ENCODE assay signal across 33 cellular contexts in genomic region chr11:24344222-24344621, GRCh38.
"Had no signal": no experiment of that assay in that cellular context is flagged by ENCODE, and none has a peak within 500 bp of the region (broad histone marks: within the 10 kb centered on the region; RNA-seq: fewer than 3 reads in every experiment).

No MANE protein-coding gene starts in this region.

- H3K4me1 Mint-ChIP-seq: activated B cell treated with CpG ODN at 0.5 μM for 24 hours; activated CD4-positive, alpha-beta T cell treated with anti-CD3 and anti-CD28 coated beads, Interleukin-2, amount 10 ng/mL, durations not matched to agents 24 days and 14 days; activated naive CD4-positive, alpha-beta T cell treated with anti-CD3 and anti-CD28 coated beads, Interleukin-2, amount 10 ng/mL, durations not matched to agents 7 days and 5 days; activated naive CD4-positive, alpha-beta T cell treated with anti-CD3 and anti-CD28 coated beads, Interleukin-2, amount 50 U/mL, for 24 hours; activated naive CD8-positive, alpha-beta T cell treated with anti-CD3 and anti-CD28 coated beads, Interleukin-2, amount 10 ng/mL, durations not matched to agents 7 days and 5 days; activated naive CD8-positive, alpha-beta T cell treated with anti-CD3 and anti-CD28 coated beads, Interleukin-2, amount 50 U/mL, for 24 hours had no signal

- H3K36me3 ChIP-seq: ascending aorta, breast epithelium, WERI-Rb-1 had no signal

- H3K27ac ChIP-seq: ascending aorta, breast epithelium, WERI-Rb-1 had no signal

- H3K4me3 ChIP-seq: ascending aorta, breast epithelium had no signal

- H3K9me3 Mint-ChIP-seq: activated B cell treated with CpG ODN at 0.5 μM for 24 hours; activated CD4-positive, alpha-beta T cell treated with anti-CD3 and anti-CD28 coated beads, Interleukin-2, amount 10 ng/mL, durations not matched to agents 24 days and 14 days; activated naive CD4-positive, alpha-beta T cell treated with anti-CD3 and anti-CD28 coated beads, Interleukin-2, amount 50 U/mL, for 24 hours; activated naive CD8-positive, alpha-beta T cell treated with anti-CD3 and anti-CD28 coated beads, Interleukin-2, amount 50 U/mL, for 24 hours had no signal

- DNase-seq: activated B cell treated with CpG ODN at 0.5 μM for 24 hours; activated CD4-positive, alpha-beta memory T cell treated with anti-CD3 and anti-CD28 coated beads for 36 hours; activated CD4-positive, alpha-beta T cell treated with anti-CD3 and anti-CD28 coated beads for 4 hours; activated CD4-positive, alpha-beta T cell treated with anti-CD3 and anti-CD28 coated beads, Interleukin-2, amount 10 ng/mL, durations not matched to agents 24 days and 14 days; activated CD4-positive, alpha-beta T cell treated with anti-CD3 and anti-CD28 coated beads, Interleukin-2, amount 50 U/mL, for 1 hour; activated CD4-positive, alpha-beta T cell treated with anti-CD3 and anti-CD28 coated beads, Interleukin-2, amount 50 U/mL, for 4 hours; activated CD4-positive, CD25-positive, alpha-beta regulatory T cell treated with anti-CD3 and anti-CD28 coated beads, Interleukin-2, amount 50 U/mL, for 72 hours; activated CD8-positive, alpha-beta memory T cell treated with anti-CD3 and anti-CD28 coated beads, Interleukin-2, amount 50 U/mL, for 4 hours; activated CD8-positive, alpha-beta T cell treated with anti-CD3 and anti-CD28 coated beads for 36 hours; activated effector memory CD4-positive, alpha-beta T cell treated with Interleukin-2 at 50 U/mL for 16 hours; activated gamma-delta T cell; activated naive CD4-positive, alpha-beta T cell treated with anti-CD3 and anti-CD28 coated beads, Interleukin-2, amount 10 ng/mL, durations not matched to agents 7 days and 5 days; activated naive CD4-positive, alpha-beta T cell treated with Interleukin-2 at 50 U/mL for 16 hours; activated naive CD8-positive, alpha-beta T cell treated with anti-CD3 and anti-CD28 coated beads, Interleukin-2, amount 10 ng/mL, durations not matched to agents 7 days and 5 days; activated naive CD8-positive, alpha-beta T cell treated with anti-CD3 and anti-CD28 coated beads, Interleukin-2, amount 50 U/mL, for 24 hours; activated T-cell treated with anti-CD3 and anti-CD28 coated beads for 4 hours; activated T-cell treated with anti-CD3 and anti-CD28 coated beads, Interleukin-2, amount 50 U/mL, for 1 hour; activated T-cell treated with anti-CD3 and anti-CD28 coated beads, Interleukin-2, amount 50 U/mL, for 4 hours; amygdala; anterior cingulate cortex; central memory CD4-positive, alpha-beta T cell; T-helper 1 cell; T-helper 2 cell; T-helper 9 cell; WERI-Rb-1 had no signal

- ATAC-seq: activated CD8-positive, alpha-beta T cell treated with anti-CD3 and anti-CD28 coated beads for 36 hours; activated naive CD8-positive, alpha-beta T cell treated with anti-CD3 and anti-CD28 coated beads, Interleukin-2, amount 50 U/mL, for 24 hours; activated T-cell treated with anti-CD3 and anti-CD28 coated beads, Interleukin-2, amount 50 U/mL, for 4 hours had no signal

- H3K36me3 Mint-ChIP-seq: activated CD4-positive, alpha-beta memory T cell treated with anti-CD3 and anti-CD28 coated beads for 36 hours; activated naive CD4-positive, alpha-beta T cell treated with anti-CD3 and anti-CD28 coated beads, Interleukin-2, amount 10 ng/mL, durations not matched to agents 7 days and 5 days; activated naive CD4-positive, alpha-beta T cell treated with anti-CD3 and anti-CD28 coated beads, Interleukin-2, amount 50 U/mL, for 24 hours; activated naive CD8-positive, alpha-beta T cell; activated naive CD8-positive, alpha-beta T cell treated with anti-CD3 and anti-CD28 coated beads, Interleukin-2, amount 10 ng/mL, durations not matched to agents 7 days and 5 days; brain had no signal

- H3K27me3 ChIP-seq: ascending aorta, breast epithelium had no signal

- H3K4me3 Mint-ChIP-seq: activated B cell treated with CpG ODN at 0.5 μM for 24 hours; activated CD4-positive, alpha-beta memory T cell treated with anti-CD3 and anti-CD28 coated beads for 36 hours; activated CD4-positive, alpha-beta T cell treated with anti-CD3 and anti-CD28 coated beads, Interleukin-2, amount 10 ng/mL, durations not matched to agents 24 days and 14 days; activated CD8-positive, alpha-beta T cell treated with anti-CD3 and anti-CD28 coated beads for 36 hours; activated naive CD4-positive, alpha-beta T cell treated with anti-CD3 and anti-CD28 coated beads, Interleukin-2, amount 10 ng/mL, durations not matched to agents 7 days and 5 days; activated naive CD4-positive, alpha-beta T cell treated with anti-CD3 and anti-CD28 coated beads, Interleukin-2, amount 50 U/mL, for 24 hours; activated naive CD8-positive, alpha-beta T cell; activated naive CD8-positive, alpha-beta T cell treated with anti-CD3 and anti-CD28 coated beads, Interleukin-2, amount 10 ng/mL, durations not matched to agents 7 days and 5 days; activated naive CD8-positive, alpha-beta T cell treated with anti-CD3 and anti-CD28 coated beads, Interleukin-2, amount 50 U/mL, for 24 hours; activated T-cell treated with anti-CD3 and anti-CD28 coated beads, Interleukin-2, amount 50 U/mL, for 4 hours; brain; T-helper 1 cell treated with Interleukin-12 subunit alpha and Interleukin-12 subunit beta and Interleukin-4 antibody, amounts not matched to agents 30 μg/mL and 1 μg/mL, for 36 hours; T-helper 2 cell treated with Interferon-gamma antibody and Interleukin-4, amounts not matched to agents 5 μg/mL and 100 μg/mL, for 36 hours had no signal

- H3K27ac Mint-ChIP-seq: activated B cell treated with CpG ODN at 0.5 μM for 24 hours; activated CD4-positive, alpha-beta memory T cell treated with anti-CD3 and anti-CD28 coated beads for 36 hours; activated CD4-positive, alpha-beta T cell treated with anti-CD3 and anti-CD28 coated beads, Interleukin-2, amount 10 ng/mL, durations not matched to agents 24 days and 14 days; activated CD8-positive, alpha-beta T cell treated with anti-CD3 and anti-CD28 coated beads for 36 hours; activated naive CD4-positive, alpha-beta T cell treated with anti-CD3 and anti-CD28 coated beads, Interleukin-2, amount 10 ng/mL, durations not matched to agents 7 days and 5 days; activated naive CD4-positive, alpha-beta T cell treated with anti-CD3 and anti-CD28 coated beads, Interleukin-2, amount 50 U/mL, for 24 hours; activated naive CD8-positive, alpha-beta T cell; activated naive CD8-positive, alpha-beta T cell treated with anti-CD3 and anti-CD28 coated beads, Interleukin-2, amount 10 ng/mL, durations not matched to agents 7 days and 5 days; activated naive CD8-positive, alpha-beta T cell treated with anti-CD3 and anti-CD28 coated beads, Interleukin-2, amount 50 U/mL, for 24 hours; activated T-helper 2 cell treated with anti-CD3 and anti-CD28 coated beads, Interferon-gamma antibody, Interleukin-2, Interleukin-4, amounts not matched to agents 10 μg/mL and 5 μg/mL and 100 μg/mL, durations not matched to agents 14 hours and 24 hours and 36 hours; T-helper 1 cell treated with Interleukin-12 subunit alpha and Interleukin-12 subunit beta and Interleukin-4 antibody, amounts not matched to agents 30 μg/mL and 1 μg/mL, for 36 hours; T-helper 2 cell treated with Interferon-gamma antibody and Interleukin-4, amounts not matched to agents 5 μg/mL and 100 μg/mL, for 36 hours had no signal

- H3K27me3 Mint-ChIP-seq: activated B cell treated with CpG ODN at 0.5 μM for 24 hours; activated CD4-positive, alpha-beta memory T cell treated with anti-CD3 and anti-CD28 coated beads for 36 hours; activated CD4-positive, alpha-beta T cell treated with anti-CD3 and anti-CD28 coated beads, Interleukin-2, amount 10 ng/mL, durations not matched to agents 24 days and 14 days; activated CD8-positive, alpha-beta T cell treated with anti-CD3 and anti-CD28 coated beads for 36 hours; activated naive CD4-positive, alpha-beta T cell treated with anti-CD3 and anti-CD28 coated beads, Interleukin-2, amount 10 ng/mL, durations not matched to agents 7 days and 5 days; activated naive CD4-positive, alpha-beta T cell treated with anti-CD3 and anti-CD28 coated beads, Interleukin-2, amount 50 U/mL, for 24 hours; activated naive CD8-positive, alpha-beta T cell; activated naive CD8-positive, alpha-beta T cell treated with anti-CD3 and anti-CD28 coated beads, Interleukin-2, amount 10 ng/mL, durations not matched to agents 7 days and 5 days; activated naive CD8-positive, alpha-beta T cell treated with anti-CD3 and anti-CD28 coated beads, Interleukin-2, amount 50 U/mL, for 24 hours; brain had no signal
